In the genomic region with DNA sequence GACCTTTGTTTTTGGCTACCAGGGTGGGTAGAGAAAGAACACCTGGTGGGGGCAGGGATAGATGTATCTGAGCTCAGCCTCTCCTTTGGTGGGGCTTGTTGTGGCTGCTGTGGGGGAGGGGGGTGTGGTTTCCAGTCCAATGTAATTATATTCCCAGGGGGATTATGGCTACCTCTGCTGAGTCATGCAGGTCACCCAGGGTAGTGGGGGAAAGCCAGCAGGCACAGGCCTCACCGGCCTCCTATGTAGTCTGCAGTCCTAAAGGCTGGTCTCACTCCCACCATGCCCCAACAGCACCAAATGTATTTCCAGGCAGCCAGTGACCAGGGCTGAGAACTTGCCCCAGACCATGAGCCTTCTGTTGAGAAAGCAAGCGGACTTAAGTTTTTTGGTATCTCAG, we compare ENCODE assay signal across 16 cellular contexts.
DNase-seq lines count a peak whose midpoint lies in the region; ATAC-seq and TF ChIP-seq lines count a peak whose summit lies in the region.
"Had no signal": no experiment of that assay in that cellular context is flagged by ENCODE, and none has a peak within 500 bp of the region (broad histone marks: within the 10 kb centered on the region; RNA-seq: fewer than 3 reads in every experiment).

No MANE protein-coding gene starts in this region.

- H3K27me3 ChIP-seq in BLaER1, result no peaks in the 10 kb centered on the region
- no peaks in the 10 kb centered on the region for H3K27me3 ChIP-seq in GM23338 (ENCODE audit: insufficient read depth)
- H3K27me3 ChIP-seq: Peyer's patch had no signal

- H3K9me2 ChIP-seq in GM23338 (ENCODE audit: insufficient read depth), result peaks cover 4% of the 10 kb centered on the region; the same call in 1 of the 2 replicates

- no peak overlapping the region for H3K9ac ChIP-seq in BLaER1

- H3K4me2 ChIP-seq in BLaER1 (0 out of 2 replicates have a peak overlapping the region, but pooled peaks have one; percentile 12), GM23338 (no peak overlapping the region)

- H3K4me3 ChIP-seq in BLaER1, result no peak overlapping the region
- no peak overlapping the region for H3K4me3 ChIP-seq in GM23338
- H3K4me3 ChIP-seq in coronary artery, result no peak overlapping the region
- H3K4me3 ChIP-seq: Peyer's patch had no signal

- no peaks in the 10 kb centered on the region for H3K9me3 Mint-ChIP-seq in GM23338

- H3K36me3 Mint-ChIP-seq in GM23338 (ENCODE audit: low read depth), result peaks cover 12% of the 10 kb centered on the region
- H3K36me3 Mint-ChIP-seq: CD4-positive, CD25-positive, alpha-beta regulatory T cell had no signal

- no peak overlapping the region for H2AFZ ChIP-seq in GM23338

- DNase-seq in GM23338 (ENCODE audit: low spot score), result no peak
- DNase-seq in SK-N-DZ (ENCODE audit: low spot score), result peak; percentile 19
- DNase-seq in iris pigment epithelial cell (ENCODE audit: low read depth), result peak; percentile 17
- DNase-seq in central memory CD4-positive, alpha-beta T cell, result no peak
- no peak for DNase-seq in NCI-H2107 treated with DMSO at 0.1 percent for 48 hours (lab: John Stamatoyannopoulos, UW; ENCODE audit: unreplicated experiment)
- no peak for DNase-seq in coronary artery (ENCODE audit: low spot score)
- DNase-seq: Calu3; CD4-positive, CD25-positive, alpha-beta regulatory T cell; HCEC 1CT; NCI-H1048; NCI-H226; NCI-H526; Peyer's patch; SHP77 treated with DMSO at 0.1 percent for 48 hours had no signal

- no peaks in the 10 kb centered on the region for H3K4me1 ChIP-seq in BLaER1
- no peaks in the 10 kb centered on the region for H3K4me1 ChIP-seq in GM23338 (ENCODE audit: insufficient read depth)
- H3K4me1 ChIP-seq: Peyer's patch had no signal

- no peaks in the 10 kb centered on the region for H3K79me2 ChIP-seq in GM23338 (replicated peaks; ENCODE audit: insufficient read depth)

- no peak overlapping the region for H3K4me3 Mint-ChIP-seq in GM23338
- H3K4me3 Mint-ChIP-seq: CD4-positive, CD25-positive, alpha-beta regulatory T cell had no signal

- ATAC-seq in GM23338, result peak; percentile 22; the same call in 1 of the 3 replicates
- ATAC-seq in GM18907 (IDR thresholded peaks at IDR 0.05; ENCODE audit: unreplicated experiment), result no peak

- peaks cover 2% of the 10 kb centered on the region for H3K27me3 Mint-ChIP-seq in GM23338 (ENCODE audit: insufficient read depth, low read depth, poor library complexity)
- H3K27me3 Mint-ChIP-seq: CD4-positive, CD25-positive, alpha-beta regulatory T cell had no signal

- TF ChIP-seq CTCF in GM23338 (conservative IDR thresholded peaks at IDR 0.05; ENCODE audit: low read depth in 2 of 2), result no peak
- no peak for TF ChIP-seq CTCF in coronary artery (IDR thresholded peaks at IDR 0.05)

- H3K9me3 ChIP-seq in BLaER1, result no peaks in the 10 kb centered on the region
- H3K9me3 ChIP-seq: Peyer's patch had no signal

- H4K20me1 ChIP-seq in BLaER1 (no peaks in the 10 kb centered on the region), GM23338 (replicated peaks; ENCODE audit: insufficient read depth) (no peaks in the 10 kb centered on the region)

- H3K27ac ChIP-seq in BLaER1, result no peak overlapping the region
- no peak overlapping the region for H3K27ac ChIP-seq in GM23338 (ENCODE audit: low read depth)
- H3K27ac ChIP-seq in coronary artery, result no peak overlapping the region
- H3K27ac ChIP-seq: Peyer's patch had no signal

- no peaks in the 10 kb centered on the region for H3K36me3 ChIP-seq in BLaER1
- H3K36me3 ChIP-seq in GM23338 (ENCODE audit: insufficient read depth), result no peaks in the 10 kb centered on the region
- H3K36me3 ChIP-seq: Peyer's patch had no signal

- no peaks in the 10 kb centered on the region for H3F3A ChIP-seq in GM23338 (replicated peaks; ENCODE audit: low read depth)

- H3K27ac Mint-ChIP-seq in GM23338, result peak overlapping the region; percentile 95
- H3K27ac Mint-ChIP-seq: CD4-positive, CD25-positive, alpha-beta regulatory T cell had no signal

- peaks cover 8% of the 10 kb centered on the region for H3K4me1 Mint-ChIP-seq in GM23338
- H3K4me1 Mint-ChIP-seq: CD4-positive, CD25-positive, alpha-beta regulatory T cell had no signal

TF ChIP-seq in GM23338, 12 proteins besides CTCF, POLR2A, EP300 and RAD21 (continues in another document):
- TF ChIP-seq NANOG (IDR thresholded peaks at IDR 0.05; ENCODE audit: borderline replicate concordance), result no peak
- no peak for TF ChIP-seq STAT1 (IDR thresholded peaks at IDR 0.05; ENCODE audit: unreplicated experiment)
- TF ChIP-seq ZNF114 (CRISPR knock-in tag; IDR thresholded peaks at IDR 0.05), result no peak
- TF ChIP-seq EZH2phosphoT487 (IDR thresholded peaks at IDR 0.05; ENCODE audit: unreplicated experiment), result no peak
- TF ChIP-seq POLR2AphosphoS5 (IDR thresholded peaks at IDR 0.05; ENCODE audit: low read depth), result no peak
- TF ChIP-seq, protein P1, sequence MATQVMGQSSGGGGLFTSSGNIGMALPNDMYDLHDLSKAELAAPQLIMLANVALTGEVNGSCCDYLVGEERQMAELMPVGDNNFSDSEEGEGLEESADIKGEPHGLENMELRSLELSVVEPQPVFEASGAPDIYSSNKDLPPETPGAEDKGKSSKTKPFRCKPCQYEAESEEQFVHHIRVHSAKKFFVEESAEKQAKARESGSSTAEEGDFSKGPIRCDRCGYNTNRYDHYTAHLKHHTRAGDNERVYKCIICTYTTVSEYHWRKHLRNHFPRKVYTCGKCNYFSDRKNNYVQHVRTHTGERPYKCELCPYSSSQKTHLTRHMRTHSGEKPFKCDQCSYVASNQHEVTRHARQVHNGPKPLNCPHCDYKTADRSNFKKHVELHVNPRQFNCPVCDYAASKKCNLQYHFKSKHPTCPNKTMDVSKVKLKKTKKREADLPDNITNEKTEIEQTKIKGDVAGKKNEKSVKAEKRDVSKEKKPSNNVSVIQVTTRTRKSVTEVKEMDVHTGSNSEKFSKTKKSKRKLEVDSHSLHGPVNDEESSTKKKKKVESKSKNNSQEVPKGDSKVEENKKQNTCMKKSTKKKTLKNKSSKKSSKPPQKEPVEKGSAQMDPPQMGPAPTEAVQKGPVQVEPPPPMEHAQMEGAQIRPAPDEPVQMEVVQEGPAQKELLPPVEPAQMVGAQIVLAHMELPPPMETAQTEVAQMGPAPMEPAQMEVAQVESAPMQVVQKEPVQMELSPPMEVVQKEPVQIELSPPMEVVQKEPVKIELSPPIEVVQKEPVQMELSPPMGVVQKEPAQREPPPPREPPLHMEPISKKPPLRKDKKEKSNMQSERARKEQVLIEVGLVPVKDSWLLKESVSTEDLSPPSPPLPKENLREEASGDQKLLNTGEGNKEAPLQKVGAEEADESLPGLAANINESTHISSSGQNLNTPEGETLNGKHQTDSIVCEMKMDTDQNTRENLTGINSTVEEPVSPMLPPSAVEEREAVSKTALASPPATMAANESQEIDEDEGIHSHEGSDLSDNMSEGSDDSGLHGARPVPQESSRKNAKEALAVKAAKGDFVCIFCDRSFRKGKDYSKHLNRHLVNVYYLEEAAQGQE (IDR thresholded peaks at IDR 0.05; ENCODE audit: unreplicated experiment), result no peak
- TF ChIP-seq, protein P2, sequence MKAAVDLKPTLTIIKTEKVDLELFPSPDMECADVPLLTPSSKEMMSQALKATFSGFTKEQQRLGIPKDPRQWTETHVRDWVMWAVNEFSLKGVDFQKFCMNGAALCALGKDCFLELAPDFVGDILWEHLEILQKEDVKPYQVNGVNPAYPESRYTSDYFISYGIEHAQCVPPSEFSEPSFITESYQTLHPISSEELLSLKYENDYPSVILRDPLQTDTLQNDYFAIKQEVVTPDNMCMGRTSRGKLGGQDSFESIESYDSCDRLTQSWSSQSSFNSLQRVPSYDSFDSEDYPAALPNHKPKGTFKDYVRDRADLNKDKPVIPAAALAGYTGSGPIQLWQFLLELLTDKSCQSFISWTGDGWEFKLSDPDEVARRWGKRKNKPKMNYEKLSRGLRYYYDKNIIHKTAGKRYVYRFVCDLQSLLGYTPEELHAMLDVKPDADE (IDR thresholded peaks at IDR 0.05), result no peak
- no peak for TF ChIP-seq CREB1 (CRISPR knock-in tag; IDR thresholded peaks at IDR 0.05; ENCODE audit: low read depth)

Comparison
In these comparisons a context has a peak if more than half of its experiments do, and no peak if none do; other contexts are left out.
1. DNase-seq: peak in SK-N-DZ (single experiment) and iris pigment epithelial cell (single experiment); none in GM23338 (single experiment), central memory CD4-positive, alpha-beta T cell (single experiment), NCI-H2107 treated with DMSO at 0.1 percent for 48 hours (single experiment) and coronary artery (single experiment).